In genomic region chr5:68409259-68409658, GRCh38 we compare ENCODE assay signal across 20 cellular contexts.
DNase-seq lines count a peak whose midpoint lies in the region; ATAC-seq and TF ChIP-seq lines count a peak whose summit lies in the region.
"Had no signal": no experiment of that assay in that cellular context is flagged by ENCODE, and none has a peak within 500 bp of the region (broad histone marks: within the 10 kb centered on the region; RNA-seq: fewer than 3 reads in every experiment).

No MANE protein-coding gene starts in this region.

- H3K4me3 ChIP-seq in fibroblast of mammary gland (ENCODE audit: control insufficient read depth, low read depth, low read length): no peak overlapping the region
- H3K4me3 ChIP-seq: prostate gland had no signal

- TF ChIP-seq CTCF in HFFc6 (IDR thresholded peaks at IDR 0.05): no peak
- no peak for TF ChIP-seq CTCF in fibroblast of mammary gland (conservative IDR thresholded peaks at IDR 0.05; ENCODE audit: control insufficient read depth, insufficient read depth, low read depth, low read length)
- TF ChIP-seq CTCF in WTC11 (IDR thresholded peaks at IDR 0.05): no peak

- DNase-seq in HFFc6 (peak; percentile 85), amniotic epithelial cell (ENCODE audit: low read depth) (peak; percentile 73), fibroblast of mammary gland (ENCODE audit: low read depth) (peak; percentile 88), stromal cell of bone marrow (ENCODE audit: low read depth) (peak; percentile 40), WTC11 (ENCODE audit: low spot score) (no peak)
- DNase-seq in activated CD8-positive, alpha-beta memory T cell treated with anti-CD3 and anti-CD28 coated beads, Interleukin-2, amount 50 U/mL, for 48 hours: no peak
- no peak for DNase-seq in stimulated activated naive CD4-positive, alpha-beta T cell (lab: John Stamatoyannopoulos, UW)
- DNase-seq: activated CD4-positive, alpha-beta T cell treated with anti-CD3 and anti-CD28 coated beads for 1 hour; CD8-positive, alpha-beta memory T cell; central memory CD4-positive, alpha-beta T cell; GDM1; hippocampal formation; left colon; NCI-H2081 treated with DMSO at 0.1 percent for 48 hours; NCI-H69; RPMI8226 had no signal

- H3K9me3 Mint-ChIP-seq in HFFc6 (no peaks in the 10 kb centered on the region), WTC11 (peaks cover 12% of the 10 kb centered on the region)
- H3K9me3 Mint-ChIP-seq: activated naive CD4-positive, alpha-beta T cell treated with anti-CD3 and anti-CD28 coated beads, Interleukin-2, amount 50 U/mL, for 24 hours; CD8-positive, alpha-beta memory T cell; T-helper 1 cell treated with Interleukin-12 subunit alpha and Interleukin-12 subunit beta and Interleukin-4 antibody, amounts not matched to agents 30 μg/mL and 1 μg/mL, for 36 hours had no signal

- no peak for ATAC-seq in WTC11
- ATAC-seq in GM18858 (IDR thresholded peaks at IDR 0.05; ENCODE audit: unreplicated experiment): no peak
- ATAC-seq: left colon had no signal

- H3K4me1 Mint-ChIP-seq in HFFc6 (ENCODE audit: low read depth): peaks cover 57% of the 10 kb centered on the region
- H3K4me1 Mint-ChIP-seq in WTC11: peaks cover 40% of the 10 kb centered on the region

- peak overlapping the region; percentile 87 for H3K27ac Mint-ChIP-seq in HFFc6
- no peak overlapping the region for H3K27ac Mint-ChIP-seq in WTC11
- H3K27ac Mint-ChIP-seq: activated naive CD4-positive, alpha-beta T cell treated with anti-CD3 and anti-CD28 coated beads, Interleukin-2, amount 50 U/mL, for 24 hours; CD8-positive, alpha-beta memory T cell; T-helper 1 cell treated with Interleukin-12 subunit alpha and Interleukin-12 subunit beta and Interleukin-4 antibody, amounts not matched to agents 30 μg/mL and 1 μg/mL, for 36 hours had no signal

- H3K4me3 Mint-ChIP-seq in HFFc6: peak overlapping the region; percentile 56
- no peak overlapping the region for H3K4me3 Mint-ChIP-seq in WTC11
- H3K4me3 Mint-ChIP-seq: activated naive CD4-positive, alpha-beta T cell treated with anti-CD3 and anti-CD28 coated beads, Interleukin-2, amount 50 U/mL, for 24 hours; CD8-positive, alpha-beta memory T cell; T-helper 1 cell treated with Interleukin-12 subunit alpha and Interleukin-12 subunit beta and Interleukin-4 antibody, amounts not matched to agents 30 μg/mL and 1 μg/mL, for 36 hours had no signal

- H3K36me3 Mint-ChIP-seq in HFFc6 (ENCODE audit: low read depth) (no peaks in the 10 kb centered on the region), WTC11 (no peaks in the 10 kb centered on the region)
- H3K36me3 Mint-ChIP-seq: activated naive CD4-positive, alpha-beta T cell treated with anti-CD3 and anti-CD28 coated beads, Interleukin-2, amount 50 U/mL, for 24 hours had no signal

- H3K27me3 Mint-ChIP-seq in HFFc6 (ENCODE audit: insufficient read depth): no peaks in the 10 kb centered on the region; the same call in 1 of the 2 replicates
- H3K27me3 Mint-ChIP-seq in WTC11 (ENCODE audit: low read depth): no peaks in the 10 kb centered on the region
- H3K27me3 Mint-ChIP-seq: activated naive CD4-positive, alpha-beta T cell treated with anti-CD3 and anti-CD28 coated beads, Interleukin-2, amount 50 U/mL, for 24 hours; CD8-positive, alpha-beta memory T cell had no signal

- CTCF ChIA-PET in WTC11 (lab: Charles Lee): no interaction called here

- POLR2A ChIA-PET in WTC11 (lab: Charles Lee): no interaction called here

TF ChIP-seq in WTC11, 78 proteins besides CTCF, POLR2A, EP300 and RAD21 (continues in another document):
- TF ChIP-seq ZSCAN18 (CRISPR knock-in tag; IDR thresholded peaks at IDR 0.05) (no peak), ZBTB21 (CRISPR knock-in tag; IDR thresholded peaks at IDR 0.05; ENCODE audit: borderline replicate concordance) (no peak), NFYB (CRISPR knock-in tag; conservative IDR thresholded peaks at IDR 0.05; ENCODE audit: low read depth) (no peak), E2F5 (CRISPR knock-in tag; IDR thresholded peaks at IDR 0.05) (no peak), AFF4 (CRISPR knock-in tag; IDR thresholded peaks at IDR 0.05; ENCODE audit: borderline replicate concordance) (no peak), AR (CRISPR knock-in tag; IDR thresholded peaks at IDR 0.05) (no peak), KAT7 (CRISPR knock-in tag; IDR thresholded peaks at IDR 0.05; ENCODE audit: borderline replicate concordance) (no peak), EMX1 (CRISPR knock-in tag; IDR thresholded peaks at IDR 0.05) (no peak), FOXK1 (CRISPR knock-in tag; IDR thresholded peaks at IDR 0.05) (no peak), NR1H2 (CRISPR knock-in tag; IDR thresholded peaks at IDR 0.05) (no peak), PREB (CRISPR knock-in tag; IDR thresholded peaks at IDR 0.05; ENCODE audit: borderline replicate concordance) (no peak), IRF2 (CRISPR knock-in tag; IDR thresholded peaks at IDR 0.05; ENCODE audit: borderline replicate concordance, low read depth) (no peak), TCF7 (CRISPR knock-in tag; IDR thresholded peaks at IDR 0.05; ENCODE audit: low read depth) (no peak)

Comparison
In these comparisons a context has a peak if more than half of its experiments do, and no peak if none do; other contexts are left out.
1. DNase-seq: peak in HFFc6 (single experiment), amniotic epithelial cell (single experiment), fibroblast of mammary gland (single experiment) and stromal cell of bone marrow (single experiment); none in activated CD8-positive, alpha-beta memory T cell treated with anti-CD3 and anti-CD28 coated beads, Interleukin-2, amount 50 U/mL, for 48 hours (single experiment), WTC11 (single experiment) and stimulated activated naive CD4-positive, alpha-beta T cell (0 of 6).